8 cellular contexts compared by ENCODE assay signal in genomic region chr12:106248177-106248848, GRCh38. TPM values are rescaled to one million over a fixed set of nuclear protein-coding genes. Genes with fewer than 3 reads are reported as not detected.
A peak's percentile ranks its signal among the peaks of the same experiment; 100 is the strongest.
DNase-seq lines count a peak whose midpoint lies in the region; ATAC-seq, FAIRE-seq and TF ChIP-seq lines count a peak whose summit lies in the region.

No MANE protein-coding gene starts in this region.

- CTCF ChIA-PET in endothelial cell of umbilical vein (lab: Charles Lee), result interaction anchor here (1.2 to 3.2 kb wide), 7 partner anchors 10 to 109 kb away, joined by 3 to 13 read pairs (median 6); partner anchors contain the start of gene POLR3B

- no peak overlapping the region for H3K23ac ChIP-seq in mesendoderm (ENCODE audit: low read length)

- H3K36me3 ChIP-seq in endothelial cell of umbilical vein (ENCODE audit: control insufficient read depth in 2 of 2, extremely low read depth in 1 of 2, insufficient read depth in 2 of 2, low read length in 2 of 2), result peaks cover 0 to 1% of the 10 kb centered on the region in 2 experiments
- no peaks in the 10 kb centered on the region for H3K36me3 ChIP-seq in mesendoderm (ENCODE audit: control insufficient read depth, insufficient read depth, low read length)
- no peaks in the 10 kb centered on the region for H3K36me3 ChIP-seq in stomach smooth muscle (ENCODE audit: control insufficient read depth in 2 of 2, insufficient read depth in 2 of 2, low read length in 2 of 2)

- H4K5ac ChIP-seq in mesendoderm (ENCODE audit: low read length), result no peak overlapping the region

- no TSS peak for BruUV-seq in endothelial cell of umbilical vein (replicated peaks; lab: Mats Ljungman, UMichigan)

- dilution Hi-C loops in endothelial cell of umbilical vein (cut with MboI; ENCODE audit: extremely low pct_ligation_motif_present, low sequenced_read_pairs), result no loop called here

- H4K20me1 ChIP-seq in endothelial cell of umbilical vein (replicated peaks; ENCODE audit: control insufficient read depth, extremely low read depth, insufficient read depth, low read length), result no peaks in the 10 kb centered on the region

- peaks cover 14% of the 10 kb centered on the region for H3K79me1 ChIP-seq in mesendoderm (ENCODE audit: low read length)

- H3K9ac ChIP-seq in endothelial cell of umbilical vein (replicated peaks; ENCODE audit: extremely low read depth, insufficient read depth, low read length), result peak overlapping the region; percentile 90
- H3K9ac ChIP-seq in mesendoderm (ENCODE audit: low read length), result peak overlapping the region; percentile 81
- peak overlapping the region; percentile 86 to 91 for H3K9ac ChIP-seq in stomach smooth muscle (ENCODE audit: low read length in 2 of 2)

- H3K27ac ChIP-seq in endothelial cell of umbilical vein (ENCODE audit: insufficient read depth, low read depth, low read length) (peak overlapping the region; percentile 90), mesendoderm (ENCODE audit: low read depth, low read length) (peak overlapping the region; percentile 68), stomach smooth muscle (ENCODE audit: low read length) (peak overlapping the region; percentile 93)

- intact Hi-C loops in endothelial cell of umbilical vein (cut with micrococcal nuclease), result loop anchor here (1.0 to 5.0 kb wide), 5 partner anchors 34 to 844 kb away; partner anchors contain the start of genes CRY1, RIC8B and TCP11L2

- POLR2A ChIA-PET in endothelial cell of umbilical vein (lab: Charles Lee), result no interaction called here

- H3K79me2 ChIP-seq in endothelial cell of umbilical vein (ENCODE audit: control insufficient read depth, insufficient read depth, low read length) (peaks cover 33% of the 10 kb centered on the region), mesendoderm (ENCODE audit: control insufficient read depth, insufficient read depth, low read length) (peaks cover 9% of the 10 kb centered on the region)

- FAIRE-seq in endothelial cell of umbilical vein (lab: Jason Lieb, UNC), result peak; percentile 54

- peak; percentile 70 for TF ChIP-seq POLR2A in endothelial cell of umbilical vein (IDR thresholded peaks at IDR 0.05; ENCODE audit: low read depth, low read length)

- ATAC-seq in GM19324 (IDR thresholded peaks at IDR 0.05; ENCODE audit: low FRiP score, unreplicated experiment) (peak; percentile 33), HG03521 (IDR thresholded peaks at IDR 0.05; ENCODE audit: unreplicated experiment) (peak; percentile 1)

- H2BK15ac ChIP-seq in mesendoderm (replicated peaks; ENCODE audit: low read depth), result peak overlapping the region; percentile 9

- H3K4me1 ChIP-seq in endothelial cell of umbilical vein (ENCODE audit: control insufficient read depth, extremely low read depth, insufficient read depth, low read length) (peaks cover 27% of the 10 kb centered on the region), mesendoderm (ENCODE audit: control insufficient read depth, low read depth, low read length) (peaks cover 2% of the 10 kb centered on the region), stomach smooth muscle (ENCODE audit: control insufficient read depth, insufficient read depth, low read length) (peaks cover 38% of the 10 kb centered on the region)

- H3K27me3 ChIP-seq in endothelial cell of umbilical vein (ENCODE audit: control insufficient read depth in 2 of 2, insufficient read depth in 2 of 2, low read length in 2 of 2) (no peaks in the 10 kb centered on the region), mesendoderm (ENCODE audit: insufficient read depth, low read length, poor library complexity) (no peaks in the 10 kb centered on the region), stomach smooth muscle (ENCODE audit: control insufficient read depth in 1 of 2, insufficient read depth in 2 of 2, low read length in 2 of 2) (no peaks in the 10 kb centered on the region)

- H3K9me3 ChIP-seq in endothelial cell of umbilical vein (replicated peaks; ENCODE audit: control insufficient read depth, insufficient read depth, low read length) (no peaks in the 10 kb centered on the region), stomach smooth muscle (ENCODE audit: control insufficient read depth in 2 of 2, low read length in 2 of 2) (no peaks in the 10 kb centered on the region)

- H3K4me2 ChIP-seq in endothelial cell of umbilical vein (ENCODE audit: insufficient read depth, low read length), result peak overlapping the region; percentile 88
- peak overlapping the region; percentile 92 for H3K4me2 ChIP-seq in mesendoderm (ENCODE audit: low read length)

- no peaks in the 10 kb centered on the region for H3K9me1 ChIP-seq in endothelial cell of umbilical vein (replicated peaks; ENCODE audit: control insufficient read depth, extremely low read depth, insufficient read depth, low read length)

- H2AK5ac ChIP-seq in mesendoderm (ENCODE audit: low read length), result no peak overlapping the region

- WGBS in mesendoderm (ENCODE audit: extremely low coverage, insufficient coverage, low lambda C conversion rate), result no CpG with 5 or more reads among the region's 55 CpGs

- H2BK5ac ChIP-seq in mesendoderm (ENCODE audit: low read length), result no peak overlapping the region

- H3K56ac ChIP-seq in mesendoderm (ENCODE audit: low read length), result peak overlapping the region; percentile 92

- peak overlapping the region; percentile 83 for H2AFZ ChIP-seq in endothelial cell of umbilical vein (ENCODE audit: low read depth, low read length)

- H3K4me3 ChIP-seq in endothelial cell of umbilical vein (replicated peaks in 1 of 3; ENCODE audit: insufficient read depth in 1 of 3, low read depth in 1 of 3, low read length in 3 of 3), result peak overlapping the region; percentile 54 to 97 (median 72)
- H3K4me3 ChIP-seq in mesendoderm (ENCODE audit: low read length), result peak overlapping the region; percentile 70
- H3K4me3 ChIP-seq in stomach smooth muscle (ENCODE audit: low read length in 2 of 2), result peak overlapping the region; percentile 68 to 83

- H3K18ac ChIP-seq in mesendoderm (ENCODE audit: low read length), result peak overlapping the region; percentile 99

- no peak overlapping the region for H3K4ac ChIP-seq in mesendoderm (ENCODE audit: low read depth, low read length)

- TF ChIP-seq CTCF in endothelial cell of umbilical vein (IDR thresholded peaks at IDR 0.05; ENCODE audit: extremely low read depth in 1 of 2, insufficient read depth in 1 of 2, low read depth in 1 of 2, low read length in 2 of 2), result no peak

- peak; percentile 44 for DNase-seq in CD1c-positive myeloid dendritic cell (ENCODE audit: extremely low spot score)
- DNase-seq in activated CD4-positive, alpha-beta T cell treated with anti-CD3 and anti-CD28 coated beads, Interleukin-2, amount 50 U/mL, for 1 hour, result peak; percentile 13
- peak; percentile 69 for DNase-seq in endothelial cell of umbilical vein (ENCODE audit: low read depth, low spot score)
- peak; percentile 64 for DNase-seq in mesendoderm
- no peak for DNase-seq in putamen (ENCODE audit: low spot score)

- peak overlapping the region; percentile 74 for H2BK120ac ChIP-seq in mesendoderm (ENCODE audit: low read depth, low read length)

- peak overlapping the region; percentile 95 for H4K8ac ChIP-seq in mesendoderm (ENCODE audit: low read depth, low read length)

TF ChIP-seq in endothelial cell of umbilical vein, 7 proteins besides CTCF, POLR2A, EP300 and RAD21:
- TF ChIP-seq GATA2 (IDR thresholded peaks at IDR 0.05; ENCODE audit: insufficient read depth, insufficient read length, low read depth, low read length) (no peak), POLR2AphosphoS5 (IDR thresholded peaks at IDR 0.05; ENCODE audit: insufficient read depth, low read depth, low read length) (peak; percentile 5), FOS (IDR thresholded peaks at IDR 0.05; ENCODE audit: borderline replicate concordance, insufficient read depth, low read length) (no peak)

RNA-seq across cellular contexts. Expression of gene CKAP4, which starts 0.5 kb away (rescaled TPM):
- total RNA-seq in endothelial cell of umbilical vein, result 223 and 249 TPM in 2 replicates
- 113 and 117 TPM in 2 replicates for polyA plus RNA-seq in endothelial cell of umbilical vein
- 152 and 153 TPM in 2 replicates for polyA plus RNA-seq in endothelial cell of umbilical vein (2011; cell fraction: cytosol; rRNA removed)
- 85.0 and 102 TPM in 2 replicates for polyA plus RNA-seq in endothelial cell of umbilical vein (2011; cell fraction: nucleus; rRNA removed)
- polyA plus RNA-seq in endothelial cell of umbilical vein (2012), result 259 and 324 TPM in 2 replicates
- polyA minus RNA-seq in endothelial cell of umbilical vein, result 84.1 and 89.5 TPM in 2 replicates
- polyA minus RNA-seq in endothelial cell of umbilical vein (2011; cell fraction: cytosol; rRNA and poly(A)+ RNA removed), result 13.7 TPM
- polyA minus RNA-seq in endothelial cell of umbilical vein (2011; cell fraction: nucleus; rRNA and poly(A)+ RNA removed), result 32.4 and 34.6 TPM in 2 replicates
- polyA plus RNA-seq in mesendoderm (2013, experiment 1 of 2), result 81.8 TPM
- 81.8 TPM for polyA plus RNA-seq in mesendoderm (2013, experiment 2 of 2)

RNA-seq across cellular contexts. Expression of gene TCP11L2, which starts 54.2 kb away (rescaled TPM):
- 15.3 and 18.7 TPM in 2 replicates for total RNA-seq in endothelial cell of umbilical vein
- 5.3 and 6.0 TPM in 2 replicates for polyA plus RNA-seq in endothelial cell of umbilical vein
- 6.0 and 6.8 TPM in 2 replicates for polyA plus RNA-seq in endothelial cell of umbilical vein (2011; cell fraction: cytosol; rRNA removed)
- polyA plus RNA-seq in endothelial cell of umbilical vein (2011; cell fraction: nucleus; rRNA removed), result 18.7 and 19.0 TPM in 2 replicates
- polyA plus RNA-seq in endothelial cell of umbilical vein (2012), result 4.4 and 4.9 TPM in 2 replicates
- polyA minus RNA-seq in endothelial cell of umbilical vein, result 34.8 and 38.1 TPM in 2 replicates
- polyA minus RNA-seq in endothelial cell of umbilical vein (2011; cell fraction: cytosol; rRNA and poly(A)+ RNA removed), result 7.3 TPM
- polyA minus RNA-seq in endothelial cell of umbilical vein (2011; cell fraction: nucleus; rRNA and poly(A)+ RNA removed), result 50.3 and 59.5 TPM in 2 replicates
- polyA plus RNA-seq in mesendoderm (2013, experiment 1 of 2), result 2.1 TPM
- polyA plus RNA-seq in mesendoderm (2013, experiment 2 of 2), result 1.6 TPM
